9 cellular contexts compared by ENCODE assay signal in the genomic region with DNA sequence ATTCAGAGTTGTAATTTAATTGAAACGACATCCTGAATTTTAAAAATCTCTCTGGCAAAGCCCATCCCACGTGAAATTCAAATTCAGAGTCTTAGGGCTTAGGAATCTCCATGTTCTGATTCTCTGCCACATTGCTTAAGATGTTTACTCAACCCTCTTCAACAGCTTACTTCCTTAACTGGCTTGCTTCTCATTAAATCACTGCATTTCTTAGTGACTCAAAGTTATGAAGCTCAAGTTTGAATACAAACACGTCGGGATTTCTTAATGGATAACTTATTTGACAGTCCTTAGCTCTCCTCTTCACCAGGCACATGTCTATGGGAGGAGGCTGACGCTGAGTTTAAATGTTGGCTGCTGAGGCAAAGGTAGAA.
A peak's percentile ranks its signal among the peaks of the same experiment; 100 is the strongest.
DNase-seq lines count a peak whose midpoint lies in the region; ATAC-seq and TF ChIP-seq lines count a peak whose summit lies in the region.
"Had no signal": no experiment of that assay in that cellular context is flagged by ENCODE, and none has a peak within 500 bp of the region (broad histone marks: within the 10 kb centered on the region; RNA-seq: fewer than 3 reads in every experiment).

No MANE protein-coding gene starts in this region.

- 22 to 39% methylated on average over 5 of the region's 5 CpGs for WGBS in body of pancreas, 2 donors
- WGBS in right lobe of liver (ENCODE audit: insufficient coverage, low coverage, low lambda C conversion rate, missing lambda C conversion rate) = 30% methylated on average over 5 of the region's 5 CpGs
- WGBS in transverse colon (ENCODE audit: low coverage in 1 of 2), 2 donors = 10 to 14% methylated on average over 5 of the region's 5 CpGs

- H3K27ac ChIP-seq in body of pancreas = peak overlapping the region; percentile 18 to 83 (median 66)
- peak overlapping the region; percentile 0 to 45 (median 40) for H3K27ac ChIP-seq in right lobe of liver
- H3K27ac ChIP-seq in transverse colon = peak overlapping the region; percentile 79 to 89 (median 86)

- intact Hi-C loops in body of pancreas (cut with DNase I) = no loop called here
- intact Hi-C loops in right lobe of liver (cut with DNase I) = no loop called here
- intact Hi-C loops in transverse colon (cut with DNase I; ENCODE audit: low total_unique reads) = no loop called here

- in situ Hi-C loops in transverse colon (cut with MboI; ENCODE audit: low pct_ligation_motif_present in 1 of 4, low pct_unique_long_range_greater_than_20kb in 1 of 4, low sequenced_read_pairs in 3 of 4) = loop anchor here in 1 of 4 donors (25.0 kb wide), 2 partner anchors 290 to 590 kb away; no protein-coding TSS in a partner anchor

- peaks cover 48% of the 10 kb centered on the region for H3K4me1 Mint-ChIP-seq in activated T-cell treated with anti-CD3 and anti-CD28 coated beads, Interleukin-2, amount 50 U/mL, for 4 hours (ENCODE audit: low read depth)

- no peaks in the 10 kb centered on the region for H3K36me3 ChIP-seq in body of pancreas (replicated peaks in 1 of 2; ENCODE audit: insufficient read depth in 1 of 2, low read depth in 2 of 2)
- H3K36me3 ChIP-seq in right lobe of liver = no peaks in the 10 kb centered on the region
- no peaks in the 10 kb centered on the region for H3K36me3 ChIP-seq in transverse colon

- no peak for TF ChIP-seq EP300 in transverse colon (IDR thresholded peaks at IDR 0.05; ENCODE audit: low read depth)

- H3K4me3 ChIP-seq in body of pancreas = no peak overlapping the region
- no peak overlapping the region for H3K4me3 ChIP-seq in right lobe of liver
- peak overlapping the region in 3 of 4 donors; percentile 9 to 43 (median 15) for H3K4me3 ChIP-seq in transverse colon

- no peaks in the 10 kb centered on the region for H3K9me3 Mint-ChIP-seq in activated T-cell treated with anti-CD3 and anti-CD28 coated beads, Interleukin-2, amount 50 U/mL, for 4 hours

- no peak for DNase-seq in activated T-cell treated with anti-CD3 and anti-CD28 coated beads, Interleukin-2, amount 50 U/mL, for 4 hours
- no peak for DNase-seq in activated T-cell treated with anti-CD3 and anti-CD28 coated beads, Interleukin-2, amount 50 U/mL, for 1 hour
- DNase-seq in body of pancreas = no peak
- DNase-seq in right lobe of liver = no peak
- DNase-seq in transverse colon = no peak
- no peak for DNase-seq in NCI-H1436 treated with DMSO at 0.1 percent for 48 hours (lab: John Stamatoyannopoulos, UW)
- no peak for DNase-seq in islet precursor cell
- no peak for DNase-seq in 8988T
- DNase-seq: DMS79 treated with DMSO at 0.1 percent for 48 hours had no signal

- H3K9me3 ChIP-seq in body of pancreas (no peaks in the 10 kb centered on the region), right lobe of liver (no peaks in the 10 kb centered on the region), transverse colon (no peaks in the 10 kb centered on the region)

- H3K27me3 ChIP-seq in body of pancreas (no peaks in the 10 kb centered on the region), right lobe of liver (no peaks in the 10 kb centered on the region), transverse colon (no peaks in the 10 kb centered on the region)

- H3K4me3 Mint-ChIP-seq in activated T-cell treated with anti-CD3 and anti-CD28 coated beads, Interleukin-2, amount 50 U/mL, for 4 hours = peak overlapping the region; percentile 74

- H3K4me1 ChIP-seq in body of pancreas (peaks cover 18% of the 10 kb centered on the region), right lobe of liver (no peaks in the 10 kb centered on the region), transverse colon (peaks cover 16 to 44% (median 33%) of the 10 kb centered on the region in 4 donors)

- TF ChIP-seq POLR2A in body of pancreas (IDR thresholded peaks at IDR 0.05) (no peak), right lobe of liver (IDR thresholded peaks at IDR 0.05) (no peak), transverse colon (IDR thresholded peaks at IDR 0.05) (no peak)

- H3K27me3 Mint-ChIP-seq in activated T-cell treated with anti-CD3 and anti-CD28 coated beads, Interleukin-2, amount 50 U/mL, for 4 hours (ENCODE audit: low read depth) = no peaks in the 10 kb centered on the region

- TF ChIP-seq CTCF in body of pancreas (IDR thresholded peaks at IDR 0.05) (no peak), right lobe of liver (IDR thresholded peaks at IDR 0.05) (no peak), transverse colon (IDR thresholded peaks at IDR 0.05) (no peak)

- no peak for ATAC-seq in activated T-cell treated with anti-CD3 and anti-CD28 coated beads, Interleukin-2, amount 50 U/mL, for 4 hours
- ATAC-seq in body of pancreas (peak; percentile 43), right lobe of liver (peak; percentile 17 to 30 (median 26))

- H3K36me3 Mint-ChIP-seq in activated T-cell treated with anti-CD3 and anti-CD28 coated beads, Interleukin-2, amount 50 U/mL, for 4 hours (ENCODE audit: insufficient read depth) = no peaks in the 10 kb centered on the region

Comparison
In these comparisons a context has a peak if more than half of its experiments do, and no peak if none do; other contexts are left out.
1. ATAC-seq: peak in body of pancreas (single experiment) and right lobe of liver (4 of 4); none in activated T-cell treated with anti-CD3 and anti-CD28 coated beads, Interleukin-2, amount 50 U/mL, for 4 hours (0 of 2).
2. H3K4me3 ChIP-seq: peak in transverse colon (3 of 4); none in body of pancreas (0 of 2) and right lobe of liver (0 of 3).
3. Peak in every context shown above with its lines, with median percentiles within 50 percentile points of each other: H3K27ac ChIP-seq.